Comparison of ENCODE assay signal across 9 cellular contexts in genomic region chrX:47146936-47147859, GRCh38. TPM values are rescaled to one million over a fixed set of nuclear protein-coding genes. Genes with fewer than 3 reads are reported as not detected.
DNase-seq lines count a peak whose midpoint lies in the region; ATAC-seq and TF ChIP-seq lines count a peak whose summit lies in the region.
"Had no signal": no experiment of that assay in that cellular context is flagged by ENCODE, and none has a peak within 500 bp of the region (broad histone marks: within the 10 kb centered on the region; RNA-seq: fewer than 3 reads in every experiment).

No MANE protein-coding gene starts in this region.

- DNase-seq in right cardiac atrium (no peak), left cardiac atrium (no peak), uterus (no peak), NCI-H1092 (lab: John Stamatoyannopoulos, UW) (no peak), progenitor cell of endocrine pancreas (ENCODE audit: low spot score, unreplicated experiment) (no peak)
- DNase-seq in activated naive CD8-positive, alpha-beta T cell treated with anti-CD3 and anti-CD28 coated beads for 36 hours, result no peak
- DNase-seq: adrenal gland had no signal

- 57% methylated on average over 12 of the region's 12 CpGs for WGBS in right cardiac atrium

- H3K27me3 ChIP-seq in right cardiac atrium (ENCODE audit: control insufficient read depth, insufficient read depth), result no peaks in the 10 kb centered on the region
- H3K27me3 ChIP-seq in iPS-20b (ENCODE audit: insufficient read depth, low read length), result no peaks in the 10 kb centered on the region
- H3K27me3 ChIP-seq in uterus, result peaks cover 0 to 8% of the 10 kb centered on the region in 2 donors

- no peak for TF ChIP-seq POLR2A in uterus (IDR thresholded peaks at IDR 0.05)

- H3K9me3 Mint-ChIP-seq in activated naive CD8-positive, alpha-beta T cell treated with anti-CD3 and anti-CD28 coated beads for 36 hours, result no peaks in the 10 kb centered on the region
- peaks cover 10% of the 10 kb centered on the region for H3K9me3 Mint-ChIP-seq in progenitor cell of endocrine pancreas (ENCODE audit: low read depth)

- H3K4me3 ChIP-seq in right cardiac atrium (ENCODE audit: low read length) (peak overlapping the region; percentile 88), iPS-20b (ENCODE audit: low read length) (peak overlapping the region; percentile 92; the same call in 1 of the 2 replicates), uterus (peak overlapping the region in 1 of 2 donors; percentile 69)

- H3K9me3 ChIP-seq in right cardiac atrium (ENCODE audit: control insufficient read depth, low read length) (no peaks in the 10 kb centered on the region), iPS-20b (ENCODE audit: insufficient read depth, low read depth, low read length) (no peaks in the 10 kb centered on the region), uterus (no peaks in the 10 kb centered on the region)
- H3K9me3 ChIP-seq: adrenal gland had no signal

- peaks cover 23% of the 10 kb centered on the region for H3K36me3 ChIP-seq in iPS-20b (ENCODE audit: insufficient read depth, low read depth, low read length)
- no peaks in the 10 kb centered on the region for H3K36me3 ChIP-seq in uterus
- H3K36me3 ChIP-seq: adrenal gland had no signal

- H3K27ac Mint-ChIP-seq in activated naive CD8-positive, alpha-beta T cell treated with anti-CD3 and anti-CD28 coated beads for 36 hours, result peak overlapping the region; percentile 29
- H3K27ac Mint-ChIP-seq in progenitor cell of endocrine pancreas, result no peak overlapping the region

- H3K4me1 ChIP-seq in right cardiac atrium (ENCODE audit: control insufficient read depth, insufficient read depth, low read length) (peaks cover 9% of the 10 kb centered on the region), iPS-20b (ENCODE audit: insufficient read depth, low read length) (no peaks in the 10 kb centered on the region), uterus (no peaks in the 10 kb centered on the region)

- peaks cover 19% of the 10 kb centered on the region for H3K4me1 Mint-ChIP-seq in activated naive CD8-positive, alpha-beta T cell treated with anti-CD3 and anti-CD28 coated beads for 36 hours
- peaks cover 6% of the 10 kb centered on the region for H3K4me1 Mint-ChIP-seq in progenitor cell of endocrine pancreas (ENCODE audit: low read depth)

- peak overlapping the region; percentile 52 for H3K27ac ChIP-seq in right cardiac atrium (ENCODE audit: low read length)
- H3K27ac ChIP-seq in iPS-20b (ENCODE audit: low read length), result no peak overlapping the region
- H3K27ac ChIP-seq in uterus, result peak overlapping the region; percentile 95

- intact Hi-C loops in right cardiac atrium (cut with DNase I) (no loop called here), left cardiac atrium (cut with DNase I) (no loop called here), uterus (cut with DNase I; ENCODE audit: low total_unique reads) (no loop called here)

- peak overlapping the region; percentile 94 for H3K9ac ChIP-seq in iPS-20b (ENCODE audit: low read depth, low read length)

- ATAC-seq in right cardiac atrium (no peak), left cardiac atrium (no peak), GM21381 (IDR thresholded peaks at IDR 0.05; ENCODE audit: unreplicated experiment) (no peak)

- no peaks in the 10 kb centered on the region for H3K27me3 Mint-ChIP-seq in activated naive CD8-positive, alpha-beta T cell treated with anti-CD3 and anti-CD28 coated beads for 36 hours
- H3K27me3 Mint-ChIP-seq in progenitor cell of endocrine pancreas, result no peaks in the 10 kb centered on the region

- peaks cover 45% of the 10 kb centered on the region for H3K36me3 Mint-ChIP-seq in activated naive CD8-positive, alpha-beta T cell treated with anti-CD3 and anti-CD28 coated beads for 36 hours
- peaks cover 15% of the 10 kb centered on the region for H3K36me3 Mint-ChIP-seq in progenitor cell of endocrine pancreas (ENCODE audit: insufficient read depth)

- no peak for TF ChIP-seq CTCF in uterus (IDR thresholded peaks at IDR 0.05)
- no peak for TF ChIP-seq CTCF in progenitor cell of endocrine pancreas (IDR thresholded peaks at IDR 0.05; ENCODE audit: unreplicated experiment)

- H3K4me3 Mint-ChIP-seq in activated naive CD8-positive, alpha-beta T cell treated with anti-CD3 and anti-CD28 coated beads for 36 hours, result peak overlapping the region; percentile 40
- no peak overlapping the region for H3K4me3 Mint-ChIP-seq in progenitor cell of endocrine pancreas (ENCODE audit: low read depth)

RNA-seq across cellular contexts. Expression of gene RBM10, which starts 2.2 kb away (rescaled TPM):
- total RNA-seq in right cardiac atrium (10 to 100 TPM; 25.5 to 33.8 (median 28.2) TPM), left cardiac atrium (10 to 100 TPM; 22.1 to 23.9 TPM), uterus (10 to 100 TPM in 2 of 4 donors, 1 to 10 TPM in 2; 4.4 to 45.4 (median 22.3) TPM), progenitor cell of endocrine pancreas (62.5 and 68.2 TPM in 2 replicates)
- polyA plus RNA-seq in right cardiac atrium, result 22.6 TPM
- 10 to 100 TPM; 67.2 to 69.0 TPM for total RNA-seq in activated naive CD8-positive, alpha-beta T cell treated with anti-CD3 and anti-CD28 coated beads for 36 hours

RNA-seq across cellular contexts. Expression of gene NDUFB11, which starts 2.7 kb away (rescaled TPM):
- total RNA-seq in right cardiac atrium (100 to 1,000 TPM; 127 to 152 (median 139) TPM), left cardiac atrium (100 to 1,000 TPM; 137 to 138 TPM), uterus (10 to 100 TPM; 28.6 to 42.6 (median 35.5) TPM), progenitor cell of endocrine pancreas (87.8 and 94.1 TPM in 2 replicates)
- polyA plus RNA-seq in right cardiac atrium, result 235 TPM
- total RNA-seq in activated naive CD8-positive, alpha-beta T cell treated with anti-CD3 and anti-CD28 coated beads for 36 hours, result 10 to 100 TPM; 79.6 to 84.2 TPM

RNA-seq across cellular contexts. Expression of gene UBA1, which starts 46.4 kb away (rescaled TPM):
- total RNA-seq in right cardiac atrium, result 100 to 1,000 TPM; 109 to 130 (median 114) TPM
- 79.5 TPM for polyA plus RNA-seq in right cardiac atrium
- total RNA-seq in left cardiac atrium, result 100 to 1,000 TPM; 101 to 132 TPM
- total RNA-seq in activated naive CD8-positive, alpha-beta T cell treated with anti-CD3 and anti-CD28 coated beads for 36 hours, result 100 to 1,000 TPM; 219 to 227 TPM
- 100 to 1,000 TPM in 3 of 4 donors, 10 to 100 TPM in 1; 72.9 to 187 (median 149) TPM for total RNA-seq in uterus
- 524 and 538 TPM in 2 replicates for total RNA-seq in progenitor cell of endocrine pancreas
